1 cellular context compared by ENCODE assay signal in the genomic region with DNA sequence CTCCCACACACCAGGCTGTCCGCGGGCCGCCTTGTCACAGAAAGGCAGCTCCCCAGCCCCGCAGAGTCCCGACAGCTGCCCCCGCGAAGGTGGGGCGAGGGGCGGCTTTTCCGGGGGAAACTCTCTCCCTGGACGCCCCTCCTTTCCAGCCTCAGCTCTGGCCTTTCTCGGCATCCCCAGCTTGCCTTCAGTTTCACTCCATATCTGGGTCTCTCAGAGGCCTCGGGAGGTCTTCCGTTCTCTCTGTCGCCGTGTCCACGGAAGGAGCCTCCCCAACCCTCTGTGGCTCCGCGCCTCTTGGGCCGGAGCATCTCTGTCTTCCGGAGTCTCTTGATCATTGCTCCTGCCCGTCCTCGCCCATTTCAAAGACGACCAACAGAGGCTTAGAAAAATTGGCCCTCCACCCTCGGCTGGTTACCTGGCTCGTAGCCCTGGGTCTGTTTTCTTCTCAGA.
TF ChIP-seq lines count a peak whose summit lies in the region.

No MANE protein-coding gene starts in this region.

TF ChIP-seq in GM12878, 131 proteins besides CTCF, POLR2A, EP300 and RAD21 (continued from another document):
- TF ChIP-seq, protein P1, sequence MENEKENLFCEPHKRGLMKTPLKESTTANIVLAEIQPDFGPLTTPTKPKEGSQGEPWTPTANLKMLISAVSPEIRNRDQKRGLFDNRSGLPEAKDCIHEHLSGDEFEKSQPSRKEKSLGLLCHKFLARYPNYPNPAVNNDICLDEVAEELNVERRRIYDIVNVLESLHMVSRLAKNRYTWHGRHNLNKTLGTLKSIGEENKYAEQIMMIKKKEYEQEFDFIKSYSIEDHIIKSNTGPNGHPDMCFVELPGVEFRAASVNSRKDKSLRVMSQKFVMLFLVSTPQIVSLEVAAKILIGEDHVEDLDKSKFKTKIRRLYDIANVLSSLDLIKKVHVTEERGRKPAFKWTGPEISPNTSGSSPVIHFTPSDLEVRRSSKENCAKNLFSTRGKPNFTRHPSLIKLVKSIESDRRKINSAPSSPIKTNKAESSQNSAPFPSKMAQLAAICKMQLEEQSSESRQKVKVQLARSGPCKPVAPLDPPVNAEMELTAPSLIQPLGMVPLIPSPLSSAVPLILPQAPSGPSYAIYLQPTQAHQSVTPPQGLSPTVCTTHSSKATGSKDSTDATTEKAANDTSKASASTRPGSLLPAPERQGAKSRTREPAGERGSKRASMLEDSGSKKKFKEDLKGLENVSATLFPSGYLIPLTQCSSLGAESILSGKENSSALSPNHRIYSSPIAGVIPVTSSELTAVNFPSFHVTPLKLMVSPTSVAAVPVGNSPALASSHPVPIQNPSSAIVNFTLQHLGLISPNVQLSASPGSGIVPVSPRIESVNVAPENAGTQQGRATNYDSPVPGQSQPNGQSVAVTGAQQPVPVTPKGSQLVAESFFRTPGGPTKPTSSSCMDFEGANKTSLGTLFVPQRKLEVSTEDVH (IDR thresholded peaks at IDR 0.05; ENCODE audit: low read depth, partially characterized antibody) = no peak
- TF ChIP-seq, protein P2, sequence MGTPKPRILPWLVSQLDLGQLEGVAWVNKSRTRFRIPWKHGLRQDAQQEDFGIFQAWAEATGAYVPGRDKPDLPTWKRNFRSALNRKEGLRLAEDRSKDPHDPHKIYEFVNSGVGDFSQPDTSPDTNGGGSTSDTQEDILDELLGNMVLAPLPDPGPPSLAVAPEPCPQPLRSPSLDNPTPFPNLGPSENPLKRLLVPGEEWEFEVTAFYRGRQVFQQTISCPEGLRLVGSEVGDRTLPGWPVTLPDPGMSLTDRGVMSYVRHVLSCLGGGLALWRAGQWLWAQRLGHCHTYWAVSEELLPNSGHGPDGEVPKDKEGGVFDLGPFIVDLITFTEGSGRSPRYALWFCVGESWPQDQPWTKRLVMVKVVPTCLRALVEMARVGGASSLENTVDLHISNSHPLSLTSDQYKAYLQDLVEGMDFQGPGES (IDR thresholded peaks at IDR 0.05) = no peak
- TF ChIP-seq RUNX3 (IDR thresholded peaks at IDR 0.05; ENCODE audit: low read length) (no peak), RCOR1 (conservative IDR thresholded peaks at IDR 0.05; ENCODE audit: low read depth, low read length) (no peak)
- TF ChIP-seq, protein P3, sequence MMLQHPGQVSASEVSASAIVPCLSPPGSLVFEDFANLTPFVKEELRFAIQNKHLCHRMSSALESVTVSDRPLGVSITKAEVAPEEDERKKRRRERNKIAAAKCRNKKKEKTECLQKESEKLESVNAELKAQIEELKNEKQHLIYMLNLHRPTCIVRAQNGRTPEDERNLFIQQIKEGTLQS (IDR thresholded peaks at IDR 0.05; ENCODE audit: borderline replicate concordance, extremely low read depth, low read depth, low read length) = no peak
